29 cellular contexts compared by ENCODE assay signal in the genomic region with DNA sequence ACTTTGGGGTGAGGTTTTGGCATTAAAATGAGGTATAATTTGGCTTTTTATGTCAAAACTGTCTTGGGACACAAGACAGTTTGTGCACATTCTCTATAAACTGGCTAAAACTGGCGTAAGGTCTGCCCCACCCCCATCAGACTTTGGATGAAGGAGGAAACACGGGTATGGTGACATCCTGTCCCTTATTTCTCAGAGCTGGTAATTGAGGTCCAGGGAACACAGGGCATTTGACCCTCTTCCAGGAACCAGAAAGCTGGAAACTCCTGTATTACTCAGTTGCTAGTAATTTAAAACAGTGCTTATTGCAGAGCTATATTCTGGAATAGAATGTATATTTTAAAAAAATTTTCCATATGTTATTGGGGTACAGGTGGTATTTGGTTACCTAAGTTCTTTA.
"Had no signal": no experiment of that assay in that cellular context is flagged by ENCODE, and none has a peak within 500 bp of the region (broad histone marks: within the 10 kb centered on the region; RNA-seq: fewer than 3 reads in every experiment).

No MANE protein-coding gene starts in this region.

- H3K4me3 Mint-ChIP-seq: stimulated activated effector memory CD8-positive, alpha-beta T cell treated with anti-CD3 and anti-CD28 coated beads, Interleukin-12 subunit alpha, Interleukin-12 subunit beta, amount 100 ng/mL, for 72 hours; stimulated activated memory B cell treated with anti-CD40 and anti-IgM and Interleukin-4, amounts not matched to agents 10 μg/mL and 1 μg/mL and 100 μg/mL, for 72 hours; stimulated activated naive B cell treated with anti-CD40 and anti-IgM and Interleukin-4, amounts not matched to agents 10 μg/mL and 1 μg/mL and 100 μg/mL, for 72 hours; stimulated activated naive CD8-positive, alpha-beta T cell treated with anti-CD3 and anti-CD28 coated beads, Interleukin-15, amount 100 ng/mL, for 72 hours; stimulated activated naive CD8-positive, alpha-beta T cell treated with anti-CD3 and anti-CD28 coated beads, Interleukin-15, Interleukin-2, amounts not matched to agents 100 ng/mL and 50 ng/mL, for 24 hours; type B pancreatic cell had no signal

- H3K36me3 ChIP-seq: stomach, suprapubic skin, thoracic aorta, thyroid gland, tibial artery, tibial nerve, transverse colon, upper lobe of left lung, upper lobe of right lung, uterus, vagina had no signal

- H3K27ac ChIP-seq: stomach, suprapubic skin, testis, thoracic aorta, thyroid gland, tibial artery, tibial nerve, transverse colon, upper lobe of left lung, upper lobe of right lung, uterus, vagina had no signal

- H3K27ac Mint-ChIP-seq: stimulated activated effector memory CD8-positive, alpha-beta T cell treated with anti-CD3 and anti-CD28 coated beads, Interleukin-12 subunit alpha, Interleukin-12 subunit beta, amount 100 ng/mL, for 72 hours; stimulated activated memory B cell treated with anti-CD40 and anti-IgM and Interleukin-4, amounts not matched to agents 10 μg/mL and 1 μg/mL and 100 μg/mL, for 72 hours; stimulated activated naive B cell treated with anti-CD40 and anti-IgM and Interleukin-4, amounts not matched to agents 10 μg/mL and 1 μg/mL and 100 μg/mL, for 72 hours; stimulated activated naive CD8-positive, alpha-beta T cell treated with anti-CD3 and anti-CD28 coated beads, Interleukin-15, amount 100 ng/mL, for 72 hours; stimulated activated naive CD8-positive, alpha-beta T cell treated with anti-CD3 and anti-CD28 coated beads, Interleukin-15, Interleukin-2, amounts not matched to agents 100 ng/mL and 50 ng/mL, for 24 hours; type B pancreatic cell had no signal

- H3K4me1 ChIP-seq: stomach, suprapubic skin, testis, tibial artery, tibial nerve, transverse colon, upper lobe of left lung, upper lobe of right lung, uterus, vagina had no signal

- H3K27me3 Mint-ChIP-seq: stimulated activated memory B cell treated with anti-CD40 and anti-IgM and Interleukin-4, amounts not matched to agents 10 μg/mL and 1 μg/mL and 100 μg/mL, for 72 hours; stimulated activated naive CD8-positive, alpha-beta T cell treated with anti-CD3 and anti-CD28 coated beads, Interleukin-15, amount 100 ng/mL, for 72 hours; stimulated activated naive CD8-positive, alpha-beta T cell treated with anti-CD3 and anti-CD28 coated beads, Interleukin-15, Interleukin-2, amounts not matched to agents 100 ng/mL and 50 ng/mL, for 24 hours; type B pancreatic cell had no signal

- FAIRE-seq: urothelium cell line had no signal

- H3K9me3 Mint-ChIP-seq: stimulated activated effector memory CD8-positive, alpha-beta T cell treated with anti-CD3 and anti-CD28 coated beads, Interleukin-12 subunit alpha, Interleukin-12 subunit beta, amount 100 ng/mL, for 72 hours; stimulated activated memory B cell treated with anti-CD40 and anti-IgM and Interleukin-4, amounts not matched to agents 10 μg/mL and 1 μg/mL and 100 μg/mL, for 72 hours; stimulated activated naive B cell treated with anti-CD40 and anti-IgM and Interleukin-4, amounts not matched to agents 10 μg/mL and 1 μg/mL and 100 μg/mL, for 72 hours; stimulated activated naive CD8-positive, alpha-beta T cell treated with anti-CD3 and anti-CD28 coated beads, Interleukin-15, amount 100 ng/mL, for 72 hours; stimulated activated naive CD8-positive, alpha-beta T cell treated with anti-CD3 and anti-CD28 coated beads, Interleukin-15, Interleukin-2, amounts not matched to agents 100 ng/mL and 50 ng/mL, for 24 hours; type B pancreatic cell had no signal

- H3K27me3 ChIP-seq: stomach, suprapubic skin, testis, thyroid gland, tibial artery, transverse colon, upper lobe of left lung, upper lobe of right lung, uterus, vagina had no signal

- H3K36me3 Mint-ChIP-seq: stimulated activated effector memory CD8-positive, alpha-beta T cell treated with anti-CD3 and anti-CD28 coated beads, Interleukin-12 subunit alpha, Interleukin-12 subunit beta, amount 100 ng/mL, for 72 hours; stimulated activated memory B cell treated with anti-CD40 and anti-IgM and Interleukin-4, amounts not matched to agents 10 μg/mL and 1 μg/mL and 100 μg/mL, for 72 hours; stimulated activated naive B cell treated with anti-CD40 and anti-IgM and Interleukin-4, amounts not matched to agents 10 μg/mL and 1 μg/mL and 100 μg/mL, for 72 hours; type B pancreatic cell had no signal

- DNase-seq: stimulated activated CD4-positive, alpha-beta T cell treated with anti-CD3 and anti-CD28 coated beads, Interleukin-2, amount 100 ng/mL, for 48 hours; stimulated activated CD4-positive, alpha-beta T cell treated with anti-CD3 and anti-CD28 coated beads, Interleukin-4, amount 100 ng/mL, for 1 hour; stimulated activated CD4-positive, alpha-beta T cell treated with anti-CD3 and anti-CD28 coated beads, Interleukin-4, amount 100 ng/mL, for 24 hours; stimulated activated CD4-positive, alpha-beta T cell treated with anti-CD3 and anti-CD28 coated beads, Interleukin-4, amount 100 ng/mL, for 4 hours; stimulated activated CD8-positive, alpha-beta memory T cell treated with anti-CD3 and anti-CD28 coated beads, Interleukin-4, amount 100 ng/mL, for 48 hours; stimulated activated naive B cell treated with anti-CD40 and anti-IgM and Interleukin-4, amounts not matched to agents 10 μg/mL and 1 μg/mL and 100 μg/mL, for 72 hours; stimulated activated naive CD4-positive, alpha-beta T cell; stimulated activated naive CD4-positive, alpha-beta T cell treated with Interleukin-2 at 50 U/mL for 16 hours; stimulated activated naive CD8-positive, alpha-beta T cell treated with anti-CD3 and anti-CD28 coated beads, Interleukin-15, amount 100 ng/mL, for 72 hours; stimulated activated naive CD8-positive, alpha-beta T cell treated with anti-CD3 and anti-CD28 coated beads, Interleukin-15, Interleukin-2, amounts not matched to agents 100 U/mL and 50 U/mL, for 24 hours; stomach; substantia nigra; testis; thyroid gland; tibial artery; transverse colon; trophoblast cell; upper lobe of left lung; upper lobe of right lung; uterus had no signal

- H3K9me3 ChIP-seq: stomach, suprapubic skin, testis, thoracic aorta, thyroid gland, tibial artery, tibial nerve, transverse colon, upper lobe of left lung, upper lobe of right lung, uterus, vagina had no signal

- ATAC-seq: stimulated activated effector memory CD8-positive, alpha-beta T cell treated with anti-CD3 and anti-CD28 coated beads, Interleukin-12 subunit alpha, Interleukin-12 subunit beta, amount 100 ng/mL, for 72 hours; stimulated activated memory B cell treated with anti-CD40 and anti-IgM and Interleukin-4, amounts not matched to agents 10 μg/mL and 1 μg/mL and 100 μg/mL, for 72 hours; stimulated activated naive B cell treated with anti-CD40 and anti-IgM and Interleukin-4, amounts not matched to agents 10 μg/mL and 1 μg/mL and 100 μg/mL, for 72 hours; stimulated activated naive CD8-positive, alpha-beta T cell treated with anti-CD3 and anti-CD28 coated beads, Interleukin-15, amount 100 ng/mL, for 72 hours; stimulated activated naive CD8-positive, alpha-beta T cell treated with anti-CD3 and anti-CD28 coated beads, Interleukin-15, Interleukin-2, amounts not matched to agents 100 U/mL and 50 U/mL, for 24 hours; upper lobe of right lung had no signal

- H3K4me1 Mint-ChIP-seq: stimulated activated effector memory CD8-positive, alpha-beta T cell treated with anti-CD3 and anti-CD28 coated beads, Interleukin-12 subunit alpha, Interleukin-12 subunit beta, amount 100 ng/mL, for 72 hours; stimulated activated memory B cell treated with anti-CD40 and anti-IgM and Interleukin-4, amounts not matched to agents 10 μg/mL and 1 μg/mL and 100 μg/mL, for 72 hours; stimulated activated naive B cell treated with anti-CD40 and anti-IgM and Interleukin-4, amounts not matched to agents 10 μg/mL and 1 μg/mL and 100 μg/mL, for 72 hours; stimulated activated naive CD8-positive, alpha-beta T cell treated with anti-CD3 and anti-CD28 coated beads, Interleukin-15, amount 100 ng/mL, for 72 hours had no signal

- H3K4me3 ChIP-seq: stomach, suprapubic skin, testis, thoracic aorta, thyroid gland, tibial artery, tibial nerve, transverse colon, upper lobe of left lung, upper lobe of right lung, uterus, vagina had no signal
